15 cellular contexts compared by ENCODE assay signal in genomic region chr5:171469336-171469735, GRCh38. TPM values are rescaled to one million over a fixed set of nuclear protein-coding genes. Genes with fewer than 3 reads are reported as not detected.
"Had no signal": no experiment of that assay in that cellular context is flagged by ENCODE, and none has a peak within 500 bp of the region (broad histone marks: within the 10 kb centered on the region; RNA-seq: fewer than 3 reads in every experiment).

No MANE protein-coding gene starts in this region.

- H3K4me3 ChIP-seq: esophagus muscularis mucosa, sigmoid colon, transverse colon had no signal

- H3K9me3 Mint-ChIP-seq: activated naive CD8-positive, alpha-beta T cell treated with anti-CD3 and anti-CD28 coated beads, Interleukin-2, amount 50 U/mL, for 24 hours; activated T-helper 1 cell treated with anti-CD3 and anti-CD28 coated beads, Interleukin-12 subunit alpha, Interleukin-12 subunit beta, Interleukin-2, Interleukin-4 antibody, amounts not matched to agents 30 ng/mL and 10 ng/mL and 1 ng/mL, durations not matched to agents 14 hours and 24 hours and 36 hours had no signal

- H3K9me3 ChIP-seq: sigmoid colon, transverse colon had no signal

- H3K27ac Mint-ChIP-seq: activated naive CD8-positive, alpha-beta T cell treated with anti-CD3 and anti-CD28 coated beads, Interleukin-2, amount 50 U/mL, for 24 hours; activated T-helper 1 cell treated with anti-CD3 and anti-CD28 coated beads, Interleukin-12 subunit alpha, Interleukin-12 subunit beta, Interleukin-2, Interleukin-4 antibody, amounts not matched to agents 30 ng/mL and 10 ng/mL and 1 ng/mL, durations not matched to agents 14 hours and 24 hours and 36 hours; nephron had no signal

- H3K4me1 ChIP-seq: esophagus muscularis mucosa, sigmoid colon, transverse colon had no signal

- H3K4me1 Mint-ChIP-seq: activated naive CD8-positive, alpha-beta T cell treated with anti-CD3 and anti-CD28 coated beads, Interleukin-2, amount 50 U/mL, for 24 hours; nephron had no signal

- H3K36me3 ChIP-seq: esophagus muscularis mucosa, sigmoid colon, transverse colon had no signal

- ATAC-seq: activated naive CD8-positive, alpha-beta T cell treated with anti-CD3 and anti-CD28 coated beads, Interleukin-2, amount 50 U/mL, for 24 hours; left lobe of liver had no signal

- H3K4me3 Mint-ChIP-seq: activated naive CD8-positive, alpha-beta T cell treated with anti-CD3 and anti-CD28 coated beads, Interleukin-2, amount 50 U/mL, for 24 hours; activated T-helper 1 cell treated with anti-CD3 and anti-CD28 coated beads, Interleukin-12 subunit alpha, Interleukin-12 subunit beta, Interleukin-2, Interleukin-4 antibody, amounts not matched to agents 30 ng/mL and 10 ng/mL and 1 ng/mL, durations not matched to agents 14 hours and 24 hours and 36 hours; nephron had no signal

- H3K27me3 ChIP-seq: esophagus muscularis mucosa, sigmoid colon, transverse colon had no signal

- H3K27ac ChIP-seq: esophagus muscularis mucosa, sigmoid colon, transverse colon had no signal

- DNase-seq: activated CD4-positive, alpha-beta T cell treated with anti-CD3 and anti-CD28 coated beads for 4 hours; activated naive CD4-positive, alpha-beta T cell treated with Interleukin-2 at 50 U/mL for 16 hours; activated naive CD8-positive, alpha-beta T cell treated with anti-CD3 and anti-CD28 coated beads, Interleukin-2, amount 50 U/mL, for 24 hours; foreskin fibroblast; head of caudate nucleus; mammary epithelial cell; sigmoid colon; stimulated activated CD4-positive, alpha-beta T cell treated with anti-CD3 and anti-CD28 coated beads, Interleukin-2, amount 100 ng/mL, for 24 hours; stimulated activated naive CD4-positive, alpha-beta T cell; substantia nigra; transverse colon had no signal

RNA-seq across cellular contexts. Expression of gene FGF18, which starts 49.9 kb away (rescaled TPM):
- total RNA-seq: left lobe of liver had no signal
